In genomic region chr10:30980951-30981616, GRCh38 we compare ENCODE assay signal across 11 cellular contexts. TPM values are rescaled to one million over a fixed set of nuclear protein-coding genes. Genes with fewer than 3 reads are reported as not detected.
DNase-seq lines count a peak whose midpoint lies in the region; ATAC-seq and TF ChIP-seq lines count a peak whose summit lies in the region.
"Had no signal": no experiment of that assay in that cellular context is flagged by ENCODE, and none has a peak within 500 bp of the region (broad histone marks: within the 10 kb centered on the region; RNA-seq: fewer than 3 reads in every experiment).

No MANE protein-coding gene starts in this region.

- H3K4me1 Mint-ChIP-seq in chondrocyte (ENCODE audit: low read depth), result peaks cover 3% of the 10 kb centered on the region

- peaks cover 11% of the 10 kb centered on the region for H3K36me3 Mint-ChIP-seq in chondrocyte (ENCODE audit: low read depth)

- H2AFZ ChIP-seq in MM.1S (ENCODE audit: low read length), result no peak overlapping the region

- H3K4me1 ChIP-seq in adrenal gland (replicated peaks in 1 of 2) (peaks cover 8 to 14% of the 10 kb centered on the region in 2 donors), left ventricle myocardium inferior (peaks cover 45% of the 10 kb centered on the region), MM.1S (ENCODE audit: low read length) (no peaks in the 10 kb centered on the region)

- no peaks in the 10 kb centered on the region for H3K9me3 ChIP-seq in adrenal gland (replicated peaks in 1 of 3)
- H3K9me3 ChIP-seq in left ventricle myocardium inferior (replicated peaks), result peaks cover 12% of the 10 kb centered on the region
- no peaks in the 10 kb centered on the region for H3K9me3 ChIP-seq in MM.1S (replicated peaks; ENCODE audit: insufficient read depth, low read length)

- TF ChIP-seq POLR2A in adrenal gland (IDR thresholded peaks at IDR 0.05), result no peak

- intact Hi-C loops in adrenal gland (cut with DNase I) (no loop called here), left ventricle myocardium inferior (cut with micrococcal nuclease) (no loop called here), sciatic nerve (cut with DNase I) (no loop called here)

- H3K36me3 ChIP-seq in adrenal gland (replicated peaks in 1 of 2), result no peaks in the 10 kb centered on the region
- no peaks in the 10 kb centered on the region for H3K36me3 ChIP-seq in left ventricle myocardium inferior
- H3K36me3 ChIP-seq in MM.1S (replicated peaks; ENCODE audit: insufficient read depth, low read length), result no peaks in the 10 kb centered on the region

- H3K27ac Mint-ChIP-seq in chondrocyte (ENCODE audit: unreplicated experiment), result no peak overlapping the region
- H3K27ac Mint-ChIP-seq: T-cell had no signal

- DNase-seq in HCEC 1CT, result peak; percentile 55
- peak; percentile 44 to 80 (median 64) for DNase-seq in adrenal gland
- DNase-seq in left ventricle myocardium inferior, result peak; percentile 53
- DNase-seq in sciatic nerve (ENCODE audit: low spot score), result no peak
- no peak for DNase-seq in chondrocyte (ENCODE audit: low spot score)
- no peak for DNase-seq in MM.1S
- no peak for DNase-seq in effector CD8-positive, alpha-beta T cell (lab: John Stamatoyannopoulos, UW)
- no peak for DNase-seq in NCI-H82 treated with DMSO at 0.1 percent for 48 hours (lab: John Stamatoyannopoulos, UW; ENCODE audit: unreplicated experiment)
- DNase-seq: activated naive CD4-positive, alpha-beta T cell treated with Interleukin-2 at 50 U/mL for 16 hours; kidney glomerular epithelial cell; T-cell had no signal

- WGBS in adrenal gland, 4 donors, result 53 to 64% (median 58%) methylated on average over 7 of the region's 7 CpGs

- no peaks in the 10 kb centered on the region for H3K9me2 ChIP-seq in MM.1S (replicated peaks; ENCODE audit: insufficient read depth, low read length)

- no peaks in the 10 kb centered on the region for H3K79me2 ChIP-seq in MM.1S (ENCODE audit: low read length)

- no peak overlapping the region for H3K4me2 ChIP-seq in MM.1S (ENCODE audit: low read depth, low read length)

- H3K4me3 ChIP-seq in adrenal gland (no peak overlapping the region), left ventricle myocardium inferior (no peak overlapping the region), MM.1S (ENCODE audit: low read length) (no peak overlapping the region)

- ATAC-seq in sciatic nerve, result peak; percentile 96
- ATAC-seq: T-cell had no signal

- H3F3A ChIP-seq in MM.1S (ENCODE audit: insufficient read depth, low read length), result no peaks in the 10 kb centered on the region

- H3K4me3 Mint-ChIP-seq in chondrocyte (ENCODE audit: unreplicated experiment), result no peak overlapping the region
- H3K4me3 Mint-ChIP-seq: T-cell had no signal

- H3K27me3 ChIP-seq in adrenal gland, result no peaks in the 10 kb centered on the region
- no peaks in the 10 kb centered on the region for H3K27me3 ChIP-seq in left ventricle myocardium inferior (ENCODE audit: low read depth)
- no peaks in the 10 kb centered on the region for H3K27me3 ChIP-seq in MM.1S (replicated peaks; ENCODE audit: insufficient read depth, low read length)

- peaks cover 13% of the 10 kb centered on the region for H3K9me3 Mint-ChIP-seq in chondrocyte (ENCODE audit: low read depth)

- H3K27ac ChIP-seq in adrenal gland (no peak overlapping the region), left ventricle myocardium inferior (replicated peaks) (peak overlapping the region; percentile 80), MM.1S (ENCODE audit: low read length) (no peak overlapping the region)

- no peak overlapping the region for H3K9ac ChIP-seq in MM.1S (ENCODE audit: low read length)

- TF ChIP-seq CTCF in adrenal gland (IDR thresholded peaks at IDR 0.05) (no peak), left ventricle myocardium inferior (IDR thresholded peaks at IDR 0.05; ENCODE audit: borderline replicate concordance) (no peak), chondrocyte (IDR thresholded peaks at IDR 0.05) (no peak), MM.1S (IDR thresholded peaks at IDR 0.05; ENCODE audit: low read length) (no peak)

- no peaks in the 10 kb centered on the region for H3K27me3 Mint-ChIP-seq in chondrocyte (ENCODE audit: low read depth)
- H3K27me3 Mint-ChIP-seq: T-cell had no signal

- no peaks in the 10 kb centered on the region for H4K20me1 ChIP-seq in MM.1S (ENCODE audit: insufficient read depth, low read length)

RNA-seq across cellular contexts. Expression of gene ZNF438, which starts 50.6 kb away (rescaled TPM):
- total RNA-seq in adrenal gland, result 1 to 10 TPM; 3.6 to 8.3 (median 5.7) TPM
- 10 to 100 TPM in 1 of 3 donors, 1 to 10 TPM in 2; 4.9 to 15.5 (median 8.7) TPM for polyA plus RNA-seq in adrenal gland
- 13.2 TPM for total RNA-seq in left ventricle myocardium inferior
- total RNA-seq in sciatic nerve, result 15.3 TPM
- 4.4 to 6.0 TPM (median 4.9 TPM) in 3 replicates for total RNA-seq in chondrocyte

Comparison
In these comparisons a context has a peak if more than half of its experiments do, and no peak if none do; other contexts are left out.
1. DNase-seq: peak in HCEC 1CT (single experiment), adrenal gland (7 of 7) and left ventricle myocardium inferior (single experiment); none in sciatic nerve (single experiment), chondrocyte (single experiment), MM.1S (single experiment), effector CD8-positive, alpha-beta T cell (single experiment) and NCI-H82 treated with DMSO at 0.1 percent for 48 hours (single experiment).